ENCODE assay signal across 9 cellular contexts in genomic region chr5:59296317-59297264, GRCh38.
DNase-seq lines count a peak whose midpoint lies in the region; ATAC-seq and TF ChIP-seq lines count a peak whose summit lies in the region.
"Had no signal": no experiment of that assay in that cellular context is flagged by ENCODE, and none has a peak within 500 bp of the region (broad histone marks: within the 10 kb centered on the region; RNA-seq: fewer than 3 reads in every experiment).

No MANE protein-coding gene starts in this region.

- peaks cover 0 to 20% (median 0%) of the 10 kb centered on the region in 4 donors for H3K4me1 ChIP-seq in tibial nerve

- no peak for ATAC-seq in activated CD8-positive, alpha-beta T cell treated with anti-CD3 and anti-CD28 coated beads, Interleukin-2, amount 10 ng/mL, durations not matched to agents 7 days and 5 days
- ATAC-seq in activated CD8-positive, alpha-beta T cell treated with anti-CD3 and anti-CD28 coated beads for 36 hours: no peak

- peaks cover 6% of the 10 kb centered on the region for H3K4me1 Mint-ChIP-seq in activated CD8-positive, alpha-beta T cell treated with anti-CD3 and anti-CD28 coated beads, Interleukin-2, amount 10 ng/mL, durations not matched to agents 7 days and 5 days (ENCODE audit: low read depth)
- peaks cover 11% of the 10 kb centered on the region for H3K4me1 Mint-ChIP-seq in activated CD8-positive, alpha-beta T cell treated with anti-CD3 and anti-CD28 coated beads for 36 hours (ENCODE audit: low read depth)
- H3K4me1 Mint-ChIP-seq in activated naive CD4-positive, alpha-beta T cell treated with anti-CD3 and anti-CD28 coated beads for 36 hours (ENCODE audit: low read depth): peaks cover 12% of the 10 kb centered on the region

- POLR2A ChIA-PET in activated CD8-positive, alpha-beta T cell treated with anti-CD3 and anti-CD28 coated beads, Interleukin-2, amount 10 ng/mL, durations not matched to agents 7 days and 5 days (lab: Charles Lee): no interaction called here
- POLR2A ChIA-PET in activated CD8-positive, alpha-beta T cell treated with anti-CD3 and anti-CD28 coated beads for 36 hours (lab: Charles Lee): no interaction called here

- H3K36me3 ChIP-seq in tibial nerve: no peaks in the 10 kb centered on the region

- peak overlapping the region; percentile 53 for H3K4me3 Mint-ChIP-seq in activated CD8-positive, alpha-beta T cell treated with anti-CD3 and anti-CD28 coated beads, Interleukin-2, amount 10 ng/mL, durations not matched to agents 7 days and 5 days
- H3K4me3 Mint-ChIP-seq in activated CD8-positive, alpha-beta T cell treated with anti-CD3 and anti-CD28 coated beads for 36 hours: no peak overlapping the region
- H3K4me3 Mint-ChIP-seq in activated naive CD4-positive, alpha-beta T cell treated with anti-CD3 and anti-CD28 coated beads for 36 hours: no peak overlapping the region

- CTCF ChIA-PET in activated CD8-positive, alpha-beta T cell treated with anti-CD3 and anti-CD28 coated beads, Interleukin-2, amount 10 ng/mL, durations not matched to agents 7 days and 5 days (lab: Charles Lee): interaction anchor here (1.1 kb wide), 1 partner anchor 13 kb away, joined by 3 read pairs; no protein-coding TSS in a partner anchor
- CTCF ChIA-PET in activated CD8-positive, alpha-beta T cell treated with anti-CD3 and anti-CD28 coated beads for 36 hours (lab: Charles Lee): interaction anchor here (1.3 to 1.4 kb wide), 2 partner anchors 20 to 108 kb away, joined by 3 read pairs; no protein-coding TSS in a partner anchor
- CTCF ChIA-PET in activated naive CD4-positive, alpha-beta T cell treated with anti-CD3 and anti-CD28 coated beads for 36 hours (lab: Charles Lee): interaction anchor here (0.6 to 0.9 kb wide), 3 partner anchors 22 to 84 kb away, joined by 3 to 4 read pairs (median 3); no protein-coding TSS in a partner anchor

- no peak overlapping the region for H3K27ac Mint-ChIP-seq in activated CD8-positive, alpha-beta T cell treated with anti-CD3 and anti-CD28 coated beads, Interleukin-2, amount 10 ng/mL, durations not matched to agents 7 days and 5 days
- H3K27ac Mint-ChIP-seq in activated CD8-positive, alpha-beta T cell treated with anti-CD3 and anti-CD28 coated beads for 36 hours: no peak overlapping the region
- H3K27ac Mint-ChIP-seq in activated naive CD4-positive, alpha-beta T cell treated with anti-CD3 and anti-CD28 coated beads for 36 hours: no peak overlapping the region

- DNase-seq in activated CD8-positive, alpha-beta T cell treated with anti-CD3 and anti-CD28 coated beads, Interleukin-2, amount 10 ng/mL, durations not matched to agents 7 days and 5 days: no peak
- no peak for DNase-seq in activated CD8-positive, alpha-beta T cell treated with anti-CD3 and anti-CD28 coated beads for 36 hours
- DNase-seq in astrocyte of the cerebellum (ENCODE audit: low read depth) (no peak), kidney tubule cell (ENCODE audit: low spot score) (peak; percentile 87), tibial nerve (ENCODE audit: low spot score in 2 of 2) (no peak), NCI-H2171 treated with DMSO at 0.1 percent for 48 hours (lab: John Stamatoyannopoulos, UW) (no peak), NCI-H187 treated with DMSO at 0.1 percent for 48 hours (lab: John Stamatoyannopoulos, UW) (no peak)
- DNase-seq in activated naive CD4-positive, alpha-beta T cell treated with anti-CD3 and anti-CD28 coated beads for 36 hours: no peak
- DNase-seq: caudate nucleus had no signal

- TF ChIP-seq CTCF in activated CD8-positive, alpha-beta T cell treated with anti-CD3 and anti-CD28 coated beads for 36 hours (IDR thresholded peaks at IDR 0.05): no peak
- TF ChIP-seq CTCF in astrocyte of the cerebellum (IDR thresholded peaks at IDR 0.05; ENCODE audit: low read depth, low read length, missing control alignments) (no peak), tibial nerve (IDR thresholded peaks at IDR 0.05) (no peak)

- in situ Hi-C loops in astrocyte of the cerebellum (cut with HindIII; ENCODE audit: low sequenced_read_pairs): no loop called here

- H3K27me3 Mint-ChIP-seq in activated CD8-positive, alpha-beta T cell treated with anti-CD3 and anti-CD28 coated beads, Interleukin-2, amount 10 ng/mL, durations not matched to agents 7 days and 5 days (ENCODE audit: low read depth): peaks cover 2% of the 10 kb centered on the region
- H3K27me3 Mint-ChIP-seq in activated CD8-positive, alpha-beta T cell treated with anti-CD3 and anti-CD28 coated beads for 36 hours: no peaks in the 10 kb centered on the region
- H3K27me3 Mint-ChIP-seq in activated naive CD4-positive, alpha-beta T cell treated with anti-CD3 and anti-CD28 coated beads for 36 hours (ENCODE audit: low read depth): no peaks in the 10 kb centered on the region

- no peaks in the 10 kb centered on the region for H3K36me3 Mint-ChIP-seq in activated CD8-positive, alpha-beta T cell treated with anti-CD3 and anti-CD28 coated beads, Interleukin-2, amount 10 ng/mL, durations not matched to agents 7 days and 5 days (ENCODE audit: low read depth)
- no peaks in the 10 kb centered on the region for H3K36me3 Mint-ChIP-seq in activated CD8-positive, alpha-beta T cell treated with anti-CD3 and anti-CD28 coated beads for 36 hours (ENCODE audit: low read depth)
- no peaks in the 10 kb centered on the region for H3K36me3 Mint-ChIP-seq in activated naive CD4-positive, alpha-beta T cell treated with anti-CD3 and anti-CD28 coated beads for 36 hours (ENCODE audit: low read depth)

- peak overlapping the region; percentile 7 for H3K4me3 ChIP-seq in astrocyte of the cerebellum (ENCODE audit: low read depth, low read length)
- H3K4me3 ChIP-seq in tibial nerve: peak overlapping the region in 3 of 4 donors; percentile 2 to 43 (median 16)

- H3K9me3 ChIP-seq in tibial nerve: no peaks in the 10 kb centered on the region

- WGBS in tibial nerve, 2 donors: 30 to 39% methylated on average over 5 of the region's 5 CpGs

- no peaks in the 10 kb centered on the region for H3K9me3 Mint-ChIP-seq in activated CD8-positive, alpha-beta T cell treated with anti-CD3 and anti-CD28 coated beads, Interleukin-2, amount 10 ng/mL, durations not matched to agents 7 days and 5 days (ENCODE audit: insufficient read depth)
- no peaks in the 10 kb centered on the region for H3K9me3 Mint-ChIP-seq in activated CD8-positive, alpha-beta T cell treated with anti-CD3 and anti-CD28 coated beads for 36 hours
- no peaks in the 10 kb centered on the region for H3K9me3 Mint-ChIP-seq in activated naive CD4-positive, alpha-beta T cell treated with anti-CD3 and anti-CD28 coated beads for 36 hours

- H3K27me3 ChIP-seq in tibial nerve: no peaks in the 10 kb centered on the region

- peak overlapping the region in 3 of 4 donors; percentile 5 to 64 (median 45) for H3K27ac ChIP-seq in tibial nerve

- no peak for TF ChIP-seq POLR2A in tibial nerve (IDR thresholded peaks at IDR 0.05)

- TF ChIP-seq EP300 in tibial nerve (IDR thresholded peaks at IDR 0.05): no peak

- intact Hi-C loops in activated CD8-positive, alpha-beta T cell treated with anti-CD3 and anti-CD28 coated beads for 36 hours (cut with micrococcal nuclease): no loop called here
- intact Hi-C loops in activated naive CD4-positive, alpha-beta T cell treated with anti-CD3 and anti-CD28 coated beads for 36 hours (cut with micrococcal nuclease): no loop called here
